ENCODE assay signal across 14 cellular contexts in the genomic region with DNA sequence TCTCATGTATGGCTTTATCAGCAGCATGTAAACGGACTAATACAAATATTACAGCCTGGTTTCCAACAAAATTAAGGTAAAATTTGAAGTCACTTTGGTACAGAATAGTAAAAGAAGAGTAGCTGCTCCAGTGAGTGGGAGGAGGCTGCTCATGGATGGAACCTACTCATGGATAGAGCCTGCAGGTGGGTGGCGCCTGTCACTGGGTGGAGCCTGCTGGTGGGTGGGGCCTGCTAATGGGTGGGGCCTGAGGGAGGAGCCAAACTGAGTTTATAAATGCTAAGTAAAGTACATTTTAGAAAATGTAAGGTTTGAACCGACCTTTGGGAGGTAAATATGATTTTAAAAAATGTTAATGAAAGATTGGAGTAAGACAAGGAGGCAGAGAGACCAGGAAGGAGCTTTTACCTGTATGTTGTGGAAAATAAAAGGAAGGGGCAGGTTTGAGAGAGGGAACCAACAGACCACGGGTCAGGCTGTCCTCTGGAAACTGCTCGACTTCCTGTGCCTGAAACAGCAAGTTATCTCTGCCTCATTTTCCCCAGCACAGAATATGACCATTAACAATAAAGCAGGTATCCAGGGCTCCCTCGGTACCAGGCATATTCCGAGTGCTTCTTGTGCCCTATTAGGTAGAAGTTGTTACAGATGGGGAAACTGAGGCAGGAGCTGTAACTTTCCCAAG. TPM values are rescaled to one million over a fixed set of nuclear protein-coding genes. Genes with fewer than 3 reads are reported as not detected.
DNase-seq lines count a peak whose midpoint lies in the region; ATAC-seq and TF ChIP-seq lines count a peak whose summit lies in the region.
"Had no signal": no experiment of that assay in that cellular context is flagged by ENCODE, and none has a peak within 500 bp of the region (broad histone marks: within the 10 kb centered on the region; RNA-seq: fewer than 3 reads in every experiment).

No MANE protein-coding gene starts in this region.

- peaks cover 2% of the 10 kb centered on the region for H3K9me3 Mint-ChIP-seq in activated CD4-positive, alpha-beta T cell treated with anti-CD3 and anti-CD28 coated beads for 36 hours (ENCODE audit: low read depth)
- H3K9me3 Mint-ChIP-seq in Calu3 (ENCODE audit: low read depth, unreplicated experiment), result no peaks in the 10 kb centered on the region

- DNase-seq in activated CD4-positive, alpha-beta T cell treated with anti-CD3 and anti-CD28 coated beads for 36 hours, result peak; percentile 9
- no peak for DNase-seq in activated CD4-positive, alpha-beta T cell treated with anti-CD3 and anti-CD28 coated beads for 1 hour
- DNase-seq in SK-MEL-5 (ENCODE audit: low read depth, low spot score) (peak; percentile 10), iPS-NIHi7 (ENCODE audit: extremely low spot score) (peak; percentile 28), NCI-H1694 treated with DMSO at 0.1 percent for 48 hours (lab: John Stamatoyannopoulos, UW) (no peak), Calu3 (no peak)
- DNase-seq: DMS153, NCI-H1092 treated with DMSO at 0.1 percent for 48 hours, NCI-H1694, NCI-H446 treated with DMSO at 0.1 percent for 48 hours, NCI-H774, SJCRH30 had no signal

- intact Hi-C loops in activated CD4-positive, alpha-beta T cell treated with anti-CD3 and anti-CD28 coated beads for 36 hours (cut with DNase I, micrococcal nuclease), result no loop called here
- intact Hi-C loops in Calu3 (cut with micrococcal nuclease; ENCODE audit: unreplicated experiment), result no loop called here

- no peak overlapping the region for H3K4me3 Mint-ChIP-seq in activated CD4-positive, alpha-beta T cell treated with anti-CD3 and anti-CD28 coated beads for 36 hours
- no peak overlapping the region for H3K4me3 Mint-ChIP-seq in Calu3 (ENCODE audit: low read depth, unreplicated experiment)

- no peak for TF ChIP-seq CTCF in Calu3 (IDR thresholded peaks at IDR 0.05; ENCODE audit: unreplicated experiment)

- in situ Hi-C loops in SK-MEL-5 (cut with HindIII; ENCODE audit: low pct_unique_long_range_greater_than_20kb, low sequenced_read_pairs), result no loop called here

- no peaks in the 10 kb centered on the region for H3K36me3 Mint-ChIP-seq in activated CD4-positive, alpha-beta T cell treated with anti-CD3 and anti-CD28 coated beads for 36 hours (ENCODE audit: low read depth)
- no peaks in the 10 kb centered on the region for H3K36me3 Mint-ChIP-seq in Calu3 (ENCODE audit: insufficient read depth, unreplicated experiment)

- peaks cover 7% of the 10 kb centered on the region for H3K27me3 Mint-ChIP-seq in activated CD4-positive, alpha-beta T cell treated with anti-CD3 and anti-CD28 coated beads for 36 hours
- no peaks in the 10 kb centered on the region for H3K27me3 Mint-ChIP-seq in Calu3 (ENCODE audit: unreplicated experiment)

- BruUV-seq in Calu3 (replicated peaks; lab: Mats Ljungman, UMichigan), result no TSS peak

- H3K27ac Mint-ChIP-seq in activated CD4-positive, alpha-beta T cell treated with anti-CD3 and anti-CD28 coated beads for 36 hours, result no peak overlapping the region
- H3K27ac Mint-ChIP-seq in Calu3 (ENCODE audit: unreplicated experiment), result no peak overlapping the region

- POLR2A ChIA-PET in activated CD4-positive, alpha-beta T cell treated with anti-CD3 and anti-CD28 coated beads for 36 hours (lab: Charles Lee), result no interaction called here

- no peaks in the 10 kb centered on the region for H3K4me1 Mint-ChIP-seq in activated CD4-positive, alpha-beta T cell treated with anti-CD3 and anti-CD28 coated beads for 36 hours
- no peaks in the 10 kb centered on the region for H3K4me1 Mint-ChIP-seq in Calu3 (ENCODE audit: low read depth, unreplicated experiment)

- no peak for ATAC-seq in activated CD4-positive, alpha-beta T cell treated with anti-CD3 and anti-CD28 coated beads for 36 hours
- peak; percentile 54 for ATAC-seq in HG02885 (IDR thresholded peaks at IDR 0.05; ENCODE audit: poor library complexity, unreplicated experiment)
- no peak for ATAC-seq in GM18861 (IDR thresholded peaks at IDR 0.05; ENCODE audit: unreplicated experiment)

- CTCF ChIA-PET in activated CD4-positive, alpha-beta T cell treated with anti-CD3 and anti-CD28 coated beads for 36 hours (lab: Charles Lee), result interaction anchor here (0.6 to 2.3 kb wide), 2 partner anchors 24 to 43 kb away, joined by 4 to 7 read pairs; no protein-coding TSS in a partner anchor
- CTCF ChIA-PET in Calu3 (lab: Charles Lee), result no interaction called here

RNA-seq across cellular contexts. Expression of gene SEL1L, which starts 55.9 kb away (rescaled TPM):
- 10 to 100 TPM; 39.0 to 57.4 TPM for total RNA-seq in activated CD4-positive, alpha-beta T cell treated with anti-CD3 and anti-CD28 coated beads for 36 hours
- total RNA-seq in SK-MEL-5 (2014; rRNA removed; shearing (Covaris generic)), result 58.3 and 62.1 TPM in 2 replicates
- polyA plus RNA-seq in SK-MEL-5 (2015; cell fraction: cytosol; rRNA removed), result 34.9 and 41.9 TPM in 2 replicates
- 18.1 and 27.0 TPM in 2 replicates for polyA plus RNA-seq in SK-MEL-5 (2015; cell fraction: nucleus; rRNA removed)
- 95.4 and 100 TPM in 2 replicates for total RNA-seq in Calu3 (2022)

Comparison
In these comparisons a context has a peak if more than half of its experiments do, and no peak if none do; other contexts are left out.
1. DNase-seq: peak in activated CD4-positive, alpha-beta T cell treated with anti-CD3 and anti-CD28 coated beads for 36 hours (single experiment), SK-MEL-5 (single experiment) and iPS-NIHi7 (single experiment); none in activated CD4-positive, alpha-beta T cell treated with anti-CD3 and anti-CD28 coated beads for 1 hour (single experiment), NCI-H1694 treated with DMSO at 0.1 percent for 48 hours (single experiment) and Calu3 (single experiment).